In the genomic region with DNA sequence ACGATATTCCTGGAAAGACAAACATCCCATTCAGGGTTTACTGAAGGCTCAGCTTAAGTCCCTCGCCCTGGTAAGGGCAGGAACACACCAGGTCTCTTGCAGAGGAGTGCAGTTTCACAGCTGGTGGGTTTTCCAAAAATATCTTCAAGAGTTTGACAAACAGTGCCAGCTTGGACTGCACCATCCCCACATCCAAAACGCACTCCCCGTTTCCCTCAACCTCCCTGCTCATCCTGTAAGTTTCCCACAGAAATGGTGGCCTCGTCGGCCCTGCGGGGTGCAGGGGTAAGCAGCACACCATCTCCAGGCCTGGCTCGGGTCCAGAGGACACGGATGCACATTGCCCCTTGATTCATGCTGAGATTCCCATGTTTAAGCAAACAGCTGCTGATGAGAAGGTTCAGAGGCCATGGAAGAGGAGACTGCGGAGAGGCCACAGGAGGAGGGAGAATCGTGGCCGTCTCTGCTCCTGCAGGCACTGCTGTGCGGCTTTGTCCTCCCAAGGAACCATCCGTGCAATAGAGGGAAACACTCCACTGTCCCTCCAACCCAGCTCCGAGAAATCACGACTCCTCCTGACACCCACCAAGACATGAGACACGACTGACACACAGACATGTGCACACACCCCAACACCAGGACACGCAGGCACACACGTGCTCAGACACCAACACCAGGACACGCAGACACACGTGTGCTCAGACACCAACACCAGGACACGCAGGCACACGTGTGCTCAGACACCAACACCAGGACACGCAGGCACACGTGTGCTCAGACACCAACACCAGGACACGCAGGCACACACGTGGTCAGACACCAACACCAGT, we compare ENCODE assay signal across 24 cellular contexts. TPM values are rescaled to one million over a fixed set of nuclear protein-coding genes. Genes with fewer than 3 reads are reported as not detected.
A peak's percentile ranks its signal among the peaks of the same experiment; 100 is the strongest.
DNase-seq lines count a peak whose midpoint lies in the region; ATAC-seq and TF ChIP-seq lines count a peak whose summit lies in the region.
"Had no signal": no experiment of that assay in that cellular context is flagged by ENCODE, and none has a peak within 500 bp of the region (broad histone marks: within the 10 kb centered on the region; RNA-seq: fewer than 3 reads in every experiment).

No MANE protein-coding gene starts in this region.

- no peak for DNase-seq in left ventricle myocardium superior
- DNase-seq in right atrium auricular region (ENCODE audit: low spot score) = no peak
- DNase-seq in NCI-H146 treated with DMSO at 0.1 percent for 48 hours (lab: John Stamatoyannopoulos, UW; ENCODE audit: unreplicated experiment) = peak; percentile 23
- DNase-seq: activated CD8-positive, alpha-beta T cell treated with anti-CD3 and anti-CD28 coated beads for 36 hours; activated effector memory CD4-positive, alpha-beta T cell treated with anti-CD3 and anti-CD28 coated beads, Interleukin-2, amount 50 U/mL, for 16 hours; activated T-cell treated with anti-CD3 and anti-CD28 coated beads for 4 hours; CD4-positive, alpha-beta memory T cell; DMS 273 treated with DMSO at 0.1 percent for 48 hours; effector CD4-positive, alpha-beta T cell; heart left ventricle; HFFc6; NCI-H187 treated with DMSO at 0.1 percent for 48 hours; NCI-H748 treated with DMSO at 0.1 percent for 48 hours; OCI-M1; SIG-M5 had no signal

- peaks cover 61% of the 10 kb centered on the region for H3K4me1 Mint-ChIP-seq in dendritic cell treated with granulocyte-macrophage colony-stimulating factor and Interleukin-4, amounts not matched to agents 40 ng/mL and 50 ng/mL, for 4 days (ENCODE audit: low read depth)
- H3K4me1 Mint-ChIP-seq in stimulated activated memory B cell treated with anti-CD40 and anti-IgM and Interleukin-4, amounts not matched to agents 10 μg/mL and 1 μg/mL and 100 μg/mL, for 72 hours = peaks cover 86% of the 10 kb centered on the region

- peak overlapping the region; percentile 21 for H3K27ac Mint-ChIP-seq in dendritic cell treated with granulocyte-macrophage colony-stimulating factor and Interleukin-4, amounts not matched to agents 40 ng/mL and 50 ng/mL, for 4 days
- H3K27ac Mint-ChIP-seq in stimulated activated memory B cell treated with anti-CD40 and anti-IgM and Interleukin-4, amounts not matched to agents 10 μg/mL and 1 μg/mL and 100 μg/mL, for 72 hours = no peak overlapping the region
- H3K27ac Mint-ChIP-seq: activated CD8-positive, alpha-beta T cell treated with anti-CD3 and anti-CD28 coated beads for 36 hours; CD4-positive, alpha-beta memory T cell; HFFc6 had no signal

- no peak for TF ChIP-seq CTCF in right atrium auricular region (IDR thresholded peaks at IDR 0.05)

- H3K27ac ChIP-seq in right atrium auricular region = no peak overlapping the region
- H3K27ac ChIP-seq: body of pancreas, heart left ventricle, suprapubic skin, vagina had no signal

- intact Hi-C loops in left ventricle myocardium superior (cut with micrococcal nuclease) = no loop called here
- intact Hi-C loops in dendritic cell treated with granulocyte-macrophage colony-stimulating factor and Interleukin-4, amounts not matched to agents 40 ng/mL and 50 ng/mL, for 4 days (cut with micrococcal nuclease) = loop anchor here (5.0 kb wide), 1 partner anchor 34 kb away; no protein-coding TSS in a partner anchor

- H3K9me3 ChIP-seq in right atrium auricular region = no peaks in the 10 kb centered on the region
- H3K9me3 ChIP-seq: body of pancreas, heart left ventricle, suprapubic skin, vagina had no signal

- peaks cover 0 to 49% of the 10 kb centered on the region in 2 donors for H3K4me1 ChIP-seq in right atrium auricular region

- H3K9me3 Mint-ChIP-seq in dendritic cell treated with granulocyte-macrophage colony-stimulating factor and Interleukin-4, amounts not matched to agents 40 ng/mL and 50 ng/mL, for 4 days = no peaks in the 10 kb centered on the region
- no peaks in the 10 kb centered on the region for H3K9me3 Mint-ChIP-seq in stimulated activated memory B cell treated with anti-CD40 and anti-IgM and Interleukin-4, amounts not matched to agents 10 μg/mL and 1 μg/mL and 100 μg/mL, for 72 hours
- H3K9me3 Mint-ChIP-seq: activated CD8-positive, alpha-beta T cell treated with anti-CD3 and anti-CD28 coated beads for 36 hours; CD4-positive, alpha-beta memory T cell; memory B cell had no signal

- no peaks in the 10 kb centered on the region for H3K27me3 ChIP-seq in right atrium auricular region
- H3K27me3 ChIP-seq: body of pancreas, heart left ventricle, vagina had no signal

- H3K4me3 Mint-ChIP-seq in dendritic cell treated with granulocyte-macrophage colony-stimulating factor and Interleukin-4, amounts not matched to agents 40 ng/mL and 50 ng/mL, for 4 days = no peak overlapping the region
- H3K4me3 Mint-ChIP-seq in stimulated activated memory B cell treated with anti-CD40 and anti-IgM and Interleukin-4, amounts not matched to agents 10 μg/mL and 1 μg/mL and 100 μg/mL, for 72 hours = no peak overlapping the region
- H3K4me3 Mint-ChIP-seq: activated CD8-positive, alpha-beta T cell treated with anti-CD3 and anti-CD28 coated beads for 36 hours; CD4-positive, alpha-beta memory T cell; HFFc6; memory B cell had no signal

- peak; percentile 7 for ATAC-seq in left ventricle myocardium superior
- no peak for ATAC-seq in GM21825 (IDR thresholded peaks at IDR 0.05; ENCODE audit: unreplicated experiment)
- no peak for ATAC-seq in HG03139 (IDR thresholded peaks at IDR 0.05; ENCODE audit: unreplicated experiment)
- ATAC-seq in stimulated activated memory B cell treated with anti-CD40 and anti-IgM and Interleukin-4, amounts not matched to agents 10 μg/mL and 1 μg/mL and 100 μg/mL, for 72 hours = no peak
- ATAC-seq: activated CD4-positive, CD25-positive, alpha-beta regulatory T cell treated with anti-CD3 and anti-CD28 coated beads, Interleukin-2, amount 50 U/mL, for 24 hours; activated CD8-positive, alpha-beta T cell treated with anti-CD3 and anti-CD28 coated beads for 36 hours; body of pancreas; heart left ventricle had no signal

- no peaks in the 10 kb centered on the region for H3K36me3 Mint-ChIP-seq in dendritic cell treated with granulocyte-macrophage colony-stimulating factor and Interleukin-4, amounts not matched to agents 40 ng/mL and 50 ng/mL, for 4 days (ENCODE audit: low read depth)
- no peaks in the 10 kb centered on the region for H3K36me3 Mint-ChIP-seq in stimulated activated memory B cell treated with anti-CD40 and anti-IgM and Interleukin-4, amounts not matched to agents 10 μg/mL and 1 μg/mL and 100 μg/mL, for 72 hours
- H3K36me3 Mint-ChIP-seq: CD4-positive, alpha-beta memory T cell; memory B cell had no signal

- no peak overlapping the region for H3K4me3 ChIP-seq in right atrium auricular region
- H3K4me3 ChIP-seq: body of pancreas, vagina had no signal

- peaks cover 27% of the 10 kb centered on the region for H3K27me3 Mint-ChIP-seq in dendritic cell treated with granulocyte-macrophage colony-stimulating factor and Interleukin-4, amounts not matched to agents 40 ng/mL and 50 ng/mL, for 4 days
- H3K27me3 Mint-ChIP-seq in stimulated activated memory B cell treated with anti-CD40 and anti-IgM and Interleukin-4, amounts not matched to agents 10 μg/mL and 1 μg/mL and 100 μg/mL, for 72 hours = no peaks in the 10 kb centered on the region
- H3K27me3 Mint-ChIP-seq: activated CD8-positive, alpha-beta T cell treated with anti-CD3 and anti-CD28 coated beads for 36 hours had no signal

- no peaks in the 10 kb centered on the region for H3K36me3 ChIP-seq in right atrium auricular region
- H3K36me3 ChIP-seq: heart left ventricle, suprapubic skin, vagina had no signal

RNA-seq across cellular contexts. Expression of a gene that starts 24.0 kb away (rescaled TPM):
- total RNA-seq in left ventricle myocardium superior (230 TPM), right atrium auricular region (10 to 100 TPM; 28.5 to 42.3 TPM)
